In genomic region chr12:54560374-54560858, GRCh38 we compare ENCODE assay signal across 8 cellular contexts. TPM values are rescaled to one million over a fixed set of nuclear protein-coding genes. Genes with fewer than 3 reads are reported as not detected.
DNase-seq lines count a peak whose midpoint lies in the region; ATAC-seq and TF ChIP-seq lines count a peak whose summit lies in the region.

No MANE protein-coding gene starts in this region.

- no peaks in the 10 kb centered on the region for H4K20me1 ChIP-seq in osteoblast (ENCODE audit: insufficient read depth, low read length)

- peak overlapping the region; percentile 86 for H2AFZ ChIP-seq in osteoblast (ENCODE audit: low read length)

- H3K27ac Mint-ChIP-seq in activated naive CD4-positive, alpha-beta T cell treated with anti-CD3 and anti-CD28 coated beads, Interleukin-2, amount 50 U/mL, for 24 hours, result peak overlapping the region; percentile 84

- H3K36me3 ChIP-seq in osteoblast (ENCODE audit: insufficient read depth, low read length), result no peaks in the 10 kb centered on the region
- H3K36me3 ChIP-seq in testis (ENCODE audit: low read depth, missing control alignments), result no peaks in the 10 kb centered on the region

- no peaks in the 10 kb centered on the region for H3K27me3 Mint-ChIP-seq in activated naive CD4-positive, alpha-beta T cell treated with anti-CD3 and anti-CD28 coated beads, Interleukin-2, amount 50 U/mL, for 24 hours

- peak overlapping the region; percentile 86 for H3K4me3 Mint-ChIP-seq in activated naive CD4-positive, alpha-beta T cell treated with anti-CD3 and anti-CD28 coated beads, Interleukin-2, amount 50 U/mL, for 24 hours

- H3K79me2 ChIP-seq in osteoblast (ENCODE audit: insufficient read depth, low read length), result no peaks in the 10 kb centered on the region

- no peaks in the 10 kb centered on the region for H3K36me3 Mint-ChIP-seq in activated naive CD4-positive, alpha-beta T cell treated with anti-CD3 and anti-CD28 coated beads, Interleukin-2, amount 50 U/mL, for 24 hours

- H3K4me3 ChIP-seq in osteoblast (ENCODE audit: insufficient read depth, low read length) (peak overlapping the region; percentile 61), testis (peak overlapping the region; percentile 27 to 47)

- no peak overlapping the region for H3K27ac ChIP-seq in osteoblast (ENCODE audit: low read depth, low read length)
- H3K27ac ChIP-seq in testis, result peak overlapping the region; percentile 64 to 79

- H3K4me2 ChIP-seq in osteoblast (ENCODE audit: insufficient read depth, low read length), result peak overlapping the region; percentile 85

- TF ChIP-seq CTCF in osteoblast (IDR thresholded peaks at IDR 0.05; ENCODE audit: extremely low read depth, low read depth, low read length) (no peak), testis (IDR thresholded peaks at IDR 0.05) (no peak)

- ATAC-seq in HG03378 (IDR thresholded peaks at IDR 0.05; ENCODE audit: unreplicated experiment), result peak; percentile 99

- intact Hi-C loops in head of caudate nucleus (cut with DNase I), result no loop called here
- intact Hi-C loops in testis (cut with DNase I; ENCODE audit: low total_unique reads), result no loop called here

- TF ChIP-seq POLR2A in GM19193 (IDR thresholded peaks at IDR 0.05; ENCODE audit: extremely low read depth, insufficient read depth, insufficient read length) (peak; percentile 66), testis (IDR thresholded peaks at IDR 0.05) (peak; percentile 35)

- H3K9me3 ChIP-seq in osteoblast (ENCODE audit: low read depth, low read length) (no peaks in the 10 kb centered on the region), testis (no peaks in the 10 kb centered on the region)

- 5 to 10% methylated on average over 14 of the region's 14 CpGs for WGBS in testis, 2 donors

- no peaks in the 10 kb centered on the region for H3K9me3 Mint-ChIP-seq in activated naive CD4-positive, alpha-beta T cell treated with anti-CD3 and anti-CD28 coated beads, Interleukin-2, amount 50 U/mL, for 24 hours

- peaks cover 12% of the 10 kb centered on the region for H3K27me3 ChIP-seq in osteoblast (ENCODE audit: insufficient read depth, low read length)
- H3K27me3 ChIP-seq in testis, result no peaks in the 10 kb centered on the region

- peak; percentile 94 for DNase-seq in AG20443 (ENCODE audit: low spot score)
- peak; percentile 73 for DNase-seq in SIG-M5 (lab: John Stamatoyannopoulos, UW)
- DNase-seq in head of caudate nucleus, result peak; percentile 86 to 97 (median 94)
- peak; percentile 94 for DNase-seq in osteoblast (ENCODE audit: insufficient read length, low spot score, missing footprints)
- DNase-seq in testis, result peak; percentile 98

- H3K4me1 Mint-ChIP-seq in activated naive CD4-positive, alpha-beta T cell treated with anti-CD3 and anti-CD28 coated beads, Interleukin-2, amount 50 U/mL, for 24 hours, result peaks cover 29% of the 10 kb centered on the region

- H3K4me1 ChIP-seq in osteoblast (ENCODE audit: insufficient read depth, low read length) (peaks cover 11% of the 10 kb centered on the region), testis (no peaks in the 10 kb centered on the region)

RNA-seq across cellular contexts. Expression of gene PDE1B, which starts 11.0 kb away (rescaled TPM):
- total RNA-seq in osteoblast (under 0.01 TPM in 1 of 2 replicates, not detected in the other), testis (1 to 10 TPM; 3.4 to 4.1 TPM)
- 5.4 TPM for polyA plus RNA-seq in testis (ENCODE audit: insufficient read depth, low read depth, low replicate concordance)

RNA-seq across cellular contexts. Expression of gene PPP1R1A, which starts 28.0 kb away (rescaled TPM):
- total RNA-seq in osteoblast, result 0.36 TPM in 1 of 2 replicates, not detected in the other
- total RNA-seq in testis, result 1 to 10 TPM; 6.1 to 6.9 TPM
- polyA plus RNA-seq in testis (ENCODE audit: insufficient read depth, low read depth, low replicate concordance), result 6.3 TPM
